ENCODE assay signal across 8 cellular contexts in genomic region chr9:112091805-112092204, GRCh38.
DNase-seq lines count a peak whose midpoint lies in the region; ATAC-seq and TF ChIP-seq lines count a peak whose summit lies in the region.

No MANE protein-coding gene starts in this region.

- no peak overlapping the region for H3K27ac ChIP-seq in heart right ventricle

- peaks cover 0 to 14% (median 0%) of the 10 kb centered on the region in 9 donors for H3K36me3 ChIP-seq in heart right ventricle
- H3K36me3 ChIP-seq in NT2/D1 (ENCODE audit: insufficient read depth, insufficient read length, low read length): peaks cover 7% of the 10 kb centered on the region

- TF ChIP-seq CTCF in heart right ventricle (IDR thresholded peaks at IDR 0.05) (peak in 7 of 9 donors; percentile 28 to 55 (median 40)), GM13976 (IDR thresholded peaks at IDR 0.05; ENCODE audit: borderline replicate concordance, control extremely low read depth, extremely low read depth, insufficient read depth, missing control alignments) (no peak)

- H3K4me1 ChIP-seq in heart right ventricle (peaks cover 0 to 28% (median 0%) of the 10 kb centered on the region in 9 donors), NT2/D1 (ENCODE audit: insufficient read depth, insufficient read length) (no peaks in the 10 kb centered on the region)

- intact Hi-C loops in heart right ventricle (cut with DNase I) (loop anchor here in 3 of 10 donors (2.0 to 5.0 kb wide), 3 partner anchors 269 to 615 kb away; no protein-coding TSS in a partner anchor), Right ventricle myocardium inferior (cut with DNase I) (loop anchor here (10.0 kb wide), 2 partner anchors 623 to 723 kb away; partner anchors contain the start of gene INIP)

- DNase-seq in heart right ventricle: no peak
- no peak for DNase-seq in Right ventricle myocardium inferior (ENCODE audit: missing footprints)
- peak; percentile 47 for DNase-seq in NT2/D1 (ENCODE audit: low read depth, low spot score)
- peak; percentile 42 for DNase-seq in fibroblast of peridontal ligament (ENCODE audit: extremely low read depth)
- no peak for DNase-seq in T-helper 9 cell
- no peak for DNase-seq in GM13976 (ENCODE audit: low spot score)

- WGBS in heart right ventricle, 2 donors: 19 to 40% methylated on average over 1 of the region's 1 CpG

- H3K9ac ChIP-seq in NT2/D1 (ENCODE audit: insufficient read length, low read depth): no peak overlapping the region

- H3K27me3 ChIP-seq in heart right ventricle: no peaks in the 10 kb centered on the region
- H3K27me3 ChIP-seq in NT2/D1 (ENCODE audit: insufficient read depth, insufficient read length): no peaks in the 10 kb centered on the region

- no peak overlapping the region for H3K4me3 ChIP-seq in heart right ventricle
- no peak overlapping the region for H3K4me3 ChIP-seq in NT2/D1 (ENCODE audit: insufficient read length, low read depth)

- peak in 2 of 8 donors; percentile 51 to 60 for ATAC-seq in heart right ventricle
- ATAC-seq in Right ventricle myocardium inferior: no peak
- ATAC-seq in GM21528 (IDR thresholded peaks at IDR 0.05; ENCODE audit: low FRiP score, unreplicated experiment): no peak
- no peak for ATAC-seq in GM21526 (IDR thresholded peaks at IDR 0.05; ENCODE audit: low FRiP score, unreplicated experiment)

- H3K9me3 ChIP-seq in heart right ventricle (no peaks in the 10 kb centered on the region), NT2/D1 (ENCODE audit: insufficient read depth, low read length) (no peaks in the 10 kb centered on the region)

- in situ Hi-C loops in GM13976 (cut with MboI; ENCODE audit: low sequenced_read_pairs, unreplicated experiment): loop anchor here (10.0 to 25.0 kb wide), 2 partner anchors 620 to 723 kb away; partner anchors contain the start of gene INIP

Comparison
In these comparisons a context has a peak if more than half of its experiments do, and no peak if none do; other contexts are left out.
1. DNase-seq: peak in NT2/D1 (single experiment) and fibroblast of peridontal ligament (single experiment); none in heart right ventricle (0 of 2), Right ventricle myocardium inferior (single experiment), T-helper 9 cell (single experiment) and GM13976 (single experiment).